In the genomic region with DNA sequence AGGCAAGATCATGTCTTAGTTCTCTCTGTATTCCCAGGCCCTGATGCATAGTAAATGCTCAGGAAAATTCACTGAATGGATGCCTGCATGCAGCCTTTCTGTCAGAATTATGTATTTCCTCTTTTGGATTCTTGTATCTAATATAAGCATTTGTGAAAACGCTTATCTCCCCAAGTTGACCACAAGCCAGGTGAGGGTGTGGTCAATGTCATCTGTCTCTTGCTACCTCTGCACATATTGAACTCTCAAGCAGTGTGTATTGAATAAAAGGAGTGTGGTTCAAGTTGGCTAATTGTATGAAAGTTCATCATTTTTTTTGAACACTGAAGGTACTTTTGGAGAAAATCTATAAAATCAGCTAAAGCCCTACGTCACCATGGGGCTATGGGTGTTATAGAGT, we compare ENCODE assay signal across 8 cellular contexts.
"Had no signal": no experiment of that assay in that cellular context is flagged by ENCODE, and none has a peak within 500 bp of the region (broad histone marks: within the 10 kb centered on the region; RNA-seq: fewer than 3 reads in every experiment).

No MANE protein-coding gene starts in this region.

- FAIRE-seq: G401.6, GM12878, GM12891, GM12892, GM18507, GM19239 had no signal

- DNase-seq: GDM1, GF-D8 had no signal

- H3K4me3 ChIP-seq: GM12878 had no signal

- ATAC-seq: GM12878 had no signal
